Comparison of ENCODE assay signal across 9 cellular contexts in the genomic region with DNA sequence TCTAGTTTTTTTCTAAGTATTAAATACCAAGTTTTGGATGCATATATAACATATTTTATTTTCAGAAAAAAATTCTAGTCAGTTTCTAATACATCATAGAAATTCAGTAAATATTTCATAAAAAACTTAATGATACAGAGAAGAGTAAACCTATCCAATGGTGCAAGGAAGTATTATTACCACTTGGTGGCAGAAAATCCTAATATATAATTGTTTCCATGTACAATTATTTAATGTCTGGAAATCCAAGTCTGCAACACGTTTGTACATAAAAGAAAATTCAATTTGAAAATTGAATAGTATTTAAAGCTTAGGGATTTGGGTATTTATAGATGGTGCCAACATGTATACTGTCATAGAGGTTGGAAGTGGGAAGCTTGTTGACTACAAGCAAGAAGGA.
DNase-seq lines count a peak whose midpoint lies in the region; ATAC-seq and TF ChIP-seq lines count a peak whose summit lies in the region.
"Had no signal": no experiment of that assay in that cellular context is flagged by ENCODE, and none has a peak within 500 bp of the region (broad histone marks: within the 10 kb centered on the region; RNA-seq: fewer than 3 reads in every experiment).

No MANE protein-coding gene starts in this region.

- DNase-seq in AG10803 (ENCODE audit: low read depth) (peak; percentile 45), MCF 10A (ENCODE audit: unreplicated experiment) (no peak), lower lobe of right lung (no peak), T-helper 17 cell (no peak), COLO829 (ENCODE audit: low spot score) (no peak), NCI-H2227 (lab: John Stamatoyannopoulos, UW; ENCODE audit: unreplicated experiment) (no peak)
- DNase-seq: activated B cell treated with CpG ODN at 0.5 μM for 24 hours had no signal

- H3K27ac Mint-ChIP-seq in MCF 10A (ENCODE audit: low read depth, unreplicated experiment) (no peak overlapping the region), T-helper 17 cell (no peak overlapping the region)
- H3K27ac Mint-ChIP-seq: activated B cell treated with CpG ODN at 0.5 μM for 24 hours had no signal

- no peaks in the 10 kb centered on the region for H3K9me3 ChIP-seq in lower lobe of right lung
- H3K9me3 ChIP-seq in T-helper 17 cell (ENCODE audit: control insufficient read depth, low read length, poor library complexity, severe bottlenecking): no peaks in the 10 kb centered on the region

- no peak overlapping the region for H3K27ac ChIP-seq in lower lobe of right lung

- H3K4me3 ChIP-seq in AG10803 (ENCODE audit: low read length) (no peak overlapping the region), lower lobe of right lung (no peak overlapping the region)

- H3K4me3 Mint-ChIP-seq in MCF 10A (ENCODE audit: unreplicated experiment) (no peak overlapping the region), T-helper 17 cell (no peak overlapping the region)
- H3K4me3 Mint-ChIP-seq: activated B cell treated with CpG ODN at 0.5 μM for 24 hours had no signal

- TF ChIP-seq CTCF in AG10803 (conservative IDR thresholded peaks at IDR 0.05; ENCODE audit: low read length) (peak; percentile 57), LNCAP (IDR thresholded peaks at IDR 0.05) (peak; percentile 64), MCF 10A (IDR thresholded peaks at IDR 0.05; ENCODE audit: unreplicated experiment) (peak; percentile 34), lower lobe of right lung (IDR thresholded peaks at IDR 0.05) (peak; percentile 38)

- H3K36me3 ChIP-seq in lower lobe of right lung: no peaks in the 10 kb centered on the region

- H3K27me3 Mint-ChIP-seq in MCF 10A (ENCODE audit: insufficient read depth, unreplicated experiment): no peaks in the 10 kb centered on the region
- H3K27me3 Mint-ChIP-seq in T-helper 17 cell: no peaks in the 10 kb centered on the region
- H3K27me3 Mint-ChIP-seq: activated B cell treated with CpG ODN at 0.5 μM for 24 hours had no signal

- POLR2A ChIA-PET in MCF 10A (lab: Yijun Ruan, JAX): interaction anchor here (1.3 to 1.8 kb wide), 2 partner anchors 391 to 551 kb away, joined by 5 to 7 read pairs; no protein-coding TSS in a partner anchor

- CTCF ChIA-PET in MCF 10A (lab: Yijun Ruan, JAX): interaction anchor here (0.5 to 7.3 kb wide), 27 partner anchors 8 to 550 kb away, joined by 3 to 213 read pairs (median 5); no protein-coding TSS in a partner anchor

- H3K4me1 Mint-ChIP-seq in MCF 10A (ENCODE audit: insufficient read depth, unreplicated experiment) (peaks cover 7% of the 10 kb centered on the region), T-helper 17 cell (no peaks in the 10 kb centered on the region)
- H3K4me1 Mint-ChIP-seq: activated B cell treated with CpG ODN at 0.5 μM for 24 hours had no signal

- no peaks in the 10 kb centered on the region for H3K4me1 ChIP-seq in lower lobe of right lung

- H3K27me3 ChIP-seq in lower lobe of right lung (ENCODE audit: low read depth): no peaks in the 10 kb centered on the region

- intact Hi-C loops in MCF 10A (cut with micrococcal nuclease) (loop anchor here (1.0 to 5.0 kb wide), 2 partner anchors 391 to 550 kb away; no protein-coding TSS in a partner anchor), lower lobe of right lung (cut with DNase I) (no loop called here)

- H3K9me3 Mint-ChIP-seq in MCF 10A (ENCODE audit: unreplicated experiment): peaks cover 12% of the 10 kb centered on the region
- H3K9me3 Mint-ChIP-seq: activated B cell treated with CpG ODN at 0.5 μM for 24 hours had no signal

- ATAC-seq in lower lobe of right lung (no peak), HG02840 (IDR thresholded peaks at IDR 0.05; ENCODE audit: low FRiP score, unreplicated experiment) (no peak), T-helper 17 cell (no peak)

- no TSS peak for BruUV-seq in MCF 10A (replicated peaks; lab: Mats Ljungman, UMichigan)

- H3K36me3 Mint-ChIP-seq in MCF 10A (ENCODE audit: insufficient read depth, unreplicated experiment): no peaks in the 10 kb centered on the region
- no peaks in the 10 kb centered on the region for H3K36me3 Mint-ChIP-seq in T-helper 17 cell (ENCODE audit: low read depth)
